8 cellular contexts compared by ENCODE assay signal in the genomic region with DNA sequence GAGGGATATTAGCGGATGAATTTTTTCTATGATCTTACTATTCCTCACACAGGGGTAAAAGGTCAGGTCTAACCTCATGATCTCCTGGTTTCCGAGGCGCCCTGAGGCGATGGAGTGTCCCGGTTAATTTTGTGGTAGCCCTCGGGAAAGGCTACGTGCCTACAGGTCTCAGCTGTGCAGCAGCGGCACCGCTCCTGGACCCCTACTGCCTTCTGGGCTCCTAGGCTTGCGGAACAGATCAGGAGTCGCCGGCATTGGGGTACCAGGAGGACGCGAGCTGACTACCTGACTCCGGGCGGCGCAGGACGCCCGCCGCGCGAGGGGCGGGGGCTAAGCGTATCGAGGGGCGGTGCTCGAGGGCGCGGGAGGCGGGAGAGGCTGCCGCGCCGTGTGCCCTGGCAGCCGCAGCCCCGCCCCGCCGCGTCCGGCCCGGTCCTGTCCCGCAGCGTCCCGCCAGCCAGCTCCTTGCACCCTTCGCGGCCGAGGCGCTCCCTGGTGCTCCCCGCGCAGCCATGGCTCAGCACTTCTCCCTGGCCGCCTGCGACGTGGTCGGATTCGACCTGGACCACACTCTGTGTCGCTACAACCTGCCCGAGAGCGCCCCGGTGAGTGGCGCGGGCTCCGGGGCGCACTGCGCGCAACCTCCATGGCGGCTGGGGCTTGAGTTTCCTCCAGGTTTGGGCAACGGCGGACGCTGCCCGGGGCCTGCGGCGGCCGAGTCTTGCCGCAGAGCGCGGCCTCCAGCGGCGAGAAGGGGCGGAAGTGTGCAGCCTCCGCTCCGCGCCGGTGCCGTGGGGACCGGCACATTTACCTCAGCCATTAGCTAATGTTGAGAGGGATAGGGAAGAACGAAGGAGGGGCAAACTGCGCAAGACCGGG. TPM values are rescaled to one million over a fixed set of nuclear protein-coding genes. Genes with fewer than 3 reads are reported as not detected.
DNase-seq lines count a peak whose midpoint lies in the region; ATAC-seq and TF ChIP-seq lines count a peak whose summit lies in the region.

TSS of gene NT5DC1 (plus strand) at position 435 of the 879 bp plus-strand sequence. CDS start at position 513, 78 bp downstream.

- peak within 1 kb of the TSS; percentile 17 to 87; a peak in 3 of 4 replicates for H4K8ac ChIP-seq in IMR-90 (ENCODE audit: low read depth in 2 of 2, low read length in 2 of 2)

- no peaks in the 10 kb centered on the region for H4K20me1 ChIP-seq in IMR-90 (ENCODE audit: insufficient read depth, low read length)

- dilution Hi-C loops in IMR-90 (cut with HindIII; ENCODE audit: low sequenced_read_pairs, unreplicated experiment) = no loop called here

- CTCF ChIA-PET in IMR-90 (lab: Yijun Ruan, JAX) (interaction anchor here (0.6 to 1.5 kb wide), 5 partner anchors 10 to 433 kb away, joined by 3 to 11 read pairs (median 3); no protein-coding TSS in a partner anchor), Panc1 (lab: Charles Lee) (interaction anchor here (0.7 to 1.1 kb wide), 3 partner anchors 40 to 92 kb away, joined by 4 to 5 read pairs (median 5); partner anchors contain the start of gene FRK)

- peak; percentile 75 for DNase-seq in DMS79 (lab: John Stamatoyannopoulos, UW)
- peak; percentile 67 for DNase-seq in IMR-90
- DNase-seq in Panc1 (ENCODE audit: low read depth, low spot score) = peak; percentile 67
- DNase-seq in activated T-cell treated with anti-CD3 and anti-CD28 coated beads, Interleukin-2, amount 50 U/mL, for 72 hours = peak; percentile 89 to 91
- peak; percentile 66 for DNase-seq in fibroblast of gingiva (ENCODE audit: low read depth)
- DNase-seq in naive thymus-derived CD8-positive, alpha-beta T cell = peak; percentile 73 to 89 (median 82)
- peak; percentile 82 for DNase-seq in stimulated activated naive CD4-positive, alpha-beta T cell treated with Interleukin-2 at 50 U/mL for 16 hours (lab: John Stamatoyannopoulos, UW)

- H2BK20ac ChIP-seq in IMR-90 (ENCODE audit: low read depth, low read length) = peak within 1 kb of the TSS; percentile 64; the same call in 1 of the 2 replicates

- peak within 1 kb of the TSS; percentile 44 for H4K5ac ChIP-seq in IMR-90 (ENCODE audit: low read depth, low read length)

- peaks cover 0 to 6% of the 10 kb centered on the region in 2 donors for H3K9me3 Mint-ChIP-seq in activated T-cell treated with anti-CD3 and anti-CD28 coated beads, Interleukin-2, amount 50 U/mL, for 72 hours
- peaks cover 0 to 12% (median 4%) of the 10 kb centered on the region in 9 donors for H3K9me3 Mint-ChIP-seq in naive thymus-derived CD8-positive, alpha-beta T cell

- peak within 1 kb of the TSS; percentile 90 for H2AK9ac ChIP-seq in IMR-90 (replicated peaks; ENCODE audit: low read depth, low read length, poor library complexity)

- peak within 1 kb of the TSS; percentile 81 for H3K23ac ChIP-seq in IMR-90 (ENCODE audit: low read depth, low read length)

- H3K14ac ChIP-seq in IMR-90 (replicated peaks; ENCODE audit: low read depth, low read length) = peak within 1 kb of the TSS; percentile 71

- peak within 1 kb of the TSS; percentile 77; the same call in 1 of the 2 replicates for H2AK5ac ChIP-seq in IMR-90 (ENCODE audit: low read depth, low read length)

- no peak; the same call in none of the 2 replicates for TF ChIP-seq CTCF in IMR-90 (conservative IDR thresholded peaks at IDR 0.05; ENCODE audit: low read depth, low read length)
- TF ChIP-seq CTCF in Panc1 (IDR thresholded peaks at IDR 0.05) = peak; percentile 61

- no TSS peak for BruUV-seq in IMR-90 (replicated peaks; lab: Mats Ljungman, UMichigan)
- no TSS peak for BruUV-seq in Panc1 (replicated peaks; lab: Mats Ljungman, UMichigan)

- H3K9ac ChIP-seq in IMR-90 (ENCODE audit: low read depth, low read length) = peak within 1 kb of the TSS; percentile 81

- H3K4me2 ChIP-seq in IMR-90 (ENCODE audit: low read depth, low read length) = peak within 1 kb of the TSS; percentile 96

- H3K36me3 Mint-ChIP-seq in activated T-cell treated with anti-CD3 and anti-CD28 coated beads, Interleukin-2, amount 50 U/mL, for 72 hours (ENCODE audit: insufficient read depth in 2 of 2) = peaks cover 0 to 2% of the 10 kb centered on the region in 2 donors
- H3K36me3 Mint-ChIP-seq in naive thymus-derived CD8-positive, alpha-beta T cell = peaks cover 0 to 5% (median 2%) of the 10 kb centered on the region in 3 donors

- peak within 1 kb of the TSS; percentile 72 for H2BK5ac ChIP-seq in IMR-90 (ENCODE audit: low read depth, low read length, poor library complexity, severe bottlenecking)

- peak within 1 kb of the TSS; percentile 69 to 94 for H3K4me3 Mint-ChIP-seq in activated T-cell treated with anti-CD3 and anti-CD28 coated beads, Interleukin-2, amount 50 U/mL, for 72 hours
- H3K4me3 Mint-ChIP-seq in naive thymus-derived CD8-positive, alpha-beta T cell = peak within 1 kb of the TSS; percentile 90 to 99 (median 96)

- TF ChIP-seq RAD21 in IMR-90 (IDR thresholded peaks at IDR 0.05; ENCODE audit: low read length) = peak; percentile 22; the same call in 1 of the 2 replicates

- H3K27ac Mint-ChIP-seq in activated T-cell treated with anti-CD3 and anti-CD28 coated beads, Interleukin-2, amount 50 U/mL, for 72 hours = peak within 1 kb of the TSS; percentile 51
- H3K27ac Mint-ChIP-seq in naive thymus-derived CD8-positive, alpha-beta T cell = peak within 1 kb of the TSS; percentile 87 to 96 (median 94)

- no peak; the same call in 1 of the 2 replicates for TF ChIP-seq POLR2A in IMR-90 (IDR thresholded peaks at IDR 0.05; ENCODE audit: low read depth, low read length)

- H3K27ac ChIP-seq in IMR-90 (ENCODE audit: insufficient read depth, low read length) (peak within 1 kb of the TSS; percentile 73), Panc1 (ENCODE audit: low read length) (peak within 1 kb of the TSS; percentile 91)

- H3K4ac ChIP-seq in IMR-90 (ENCODE audit: low read depth, low read length) = peak within 1 kb of the TSS; percentile 80

- H2BK120ac ChIP-seq in IMR-90 (ENCODE audit: low read depth, low read length) = peak within 1 kb of the TSS; percentile 81

- peak within 1 kb of the TSS; percentile 28 for H3K18ac ChIP-seq in IMR-90 (ENCODE audit: low read depth, low read length)

- H4K91ac ChIP-seq in IMR-90 (ENCODE audit: insufficient read depth, low read depth, low read length) = peak within 1 kb of the TSS; percentile 75

- intact Hi-C loops in IMR-90 (cut with micrococcal nuclease) (no loop called here), Panc1 (cut with micrococcal nuclease; ENCODE audit: unreplicated experiment) (no loop called here)

- H3K9me3 ChIP-seq in IMR-90 (ENCODE audit: control insufficient read depth, insufficient read depth, low read length) (peaks cover 4% of the 10 kb centered on the region), Panc1 (ENCODE audit: control insufficient read depth, insufficient read depth, low read depth, low read length) (peaks cover 11% of the 10 kb centered on the region; the same call in 1 of the 2 replicates)

- peak within 1 kb of the TSS; percentile 100 for H2AFZ ChIP-seq in IMR-90 (replicated peaks; ENCODE audit: low read length, poor library complexity)

- H3K36me3 ChIP-seq in IMR-90 (ENCODE audit: control insufficient read depth, insufficient read depth, low read length) (no peaks in the 10 kb centered on the region), Panc1 (ENCODE audit: control insufficient read depth, insufficient read depth, low read length) (no peaks in the 10 kb centered on the region)

- H3K9me1 ChIP-seq in IMR-90 (ENCODE audit: insufficient read depth, low read length) = no peaks in the 10 kb centered on the region

- POLR2A ChIA-PET in IMR-90 (lab: Charles Lee; ENCODE audit: unreplicated experiment) (interaction anchor here (1.1 kb wide), 1 partner anchor 92 kb away, joined by 4 read pairs; no protein-coding TSS in a partner anchor), Panc1 (lab: Charles Lee) (interaction anchor here (0.6 to 0.8 kb wide), 6 partner anchors 9 to 1027 kb away, joined by 3 to 9 read pairs (median 4); partner anchors contain the start of gene FRK)
- POLR2A ChIA-PET in naive thymus-derived CD8-positive, alpha-beta T cell (lab: Charles Lee) = interaction anchor here (0.7 to 2.3 kb wide), 7 partner anchors 11 to 580 kb away, joined by 3 to 24 read pairs (median 5); partner anchors contain the start of genes KPNA5, TSPYL1 and TSPYL4

- H3K27me3 ChIP-seq in IMR-90 (ENCODE audit: control insufficient read depth, insufficient read depth, low read length) = no peaks in the 10 kb centered on the region
- no peaks in the 10 kb centered on the region; the same call in 1 of the 2 replicates for H3K27me3 ChIP-seq in Panc1 (ENCODE audit: control insufficient read depth, insufficient read depth, low read length)

- peak within 1 kb of the TSS; percentile 57; the same call in 1 of the 2 replicates for H3K56ac ChIP-seq in IMR-90 (ENCODE audit: extremely low read depth, insufficient read depth, low read length)

- H3K79me1 ChIP-seq in IMR-90 (ENCODE audit: low read depth in 1 of 2, low read length in 2 of 2) = peaks cover 18 to 20% of the 10 kb centered on the region in 2 experiments; a peak in 3 of 4 replicates

- peaks cover 13% of the 10 kb centered on the region for H3K4me1 ChIP-seq in IMR-90 (ENCODE audit: control insufficient read depth, insufficient read depth, low read length)
- H3K4me1 ChIP-seq in Panc1 (ENCODE audit: control insufficient read depth, insufficient read depth, low read length) = peaks cover 18% of the 10 kb centered on the region

- H3K27me3 Mint-ChIP-seq in activated T-cell treated with anti-CD3 and anti-CD28 coated beads, Interleukin-2, amount 50 U/mL, for 72 hours (ENCODE audit: low read depth) = peaks cover 5% of the 10 kb centered on the region
- H3K27me3 Mint-ChIP-seq in naive thymus-derived CD8-positive, alpha-beta T cell = no peaks in the 10 kb centered on the region

- H3K4me1 Mint-ChIP-seq in activated T-cell treated with anti-CD3 and anti-CD28 coated beads, Interleukin-2, amount 50 U/mL, for 72 hours (ENCODE audit: low read depth) = peaks cover 58% of the 10 kb centered on the region
- H3K4me1 Mint-ChIP-seq in naive thymus-derived CD8-positive, alpha-beta T cell = peaks cover 22 to 63% (median 55%) of the 10 kb centered on the region in 4 donors

- ATAC-seq in GM21529 (IDR thresholded peaks at IDR 0.05; ENCODE audit: unreplicated experiment) (peak; percentile 88), IMR-90 (ENCODE audit: low read depth) (peak; percentile 96), Panc1 (peak; percentile 99)
- ATAC-seq in activated T-cell treated with anti-CD3 and anti-CD28 coated beads, Interleukin-2, amount 50 U/mL, for 72 hours (replicated peaks in 1 of 2) = peak; percentile 93 to 94
- ATAC-seq in naive thymus-derived CD8-positive, alpha-beta T cell = peak; percentile 90

- H3K4me3 ChIP-seq in IMR-90 (ENCODE audit: insufficient read depth, low read depth, low read length) (peak within 1 kb of the TSS; percentile 89), Panc1 (ENCODE audit: low read depth in 2 of 2, low read length in 2 of 2) (peak within 1 kb of the TSS; percentile 79 to 88)

- in situ Hi-C loops in IMR-90 (cut with MboI; ENCODE audit: low sequenced_read_pairs) = no loop called here
- in situ Hi-C loops in Panc1 (cut with HindIII; ENCODE audit: low pct_unique_long_range_greater_than_20kb, low sequenced_read_pairs) = no loop called here

- peak within 1 kb of the TSS; percentile 53; the same call in 2 of the 3 replicates for H2BK15ac ChIP-seq in IMR-90 (ENCODE audit: low read depth, low read length)

- WGBS in IMR-90 (ENCODE audit: extremely low coverage in 2 of 2, insufficient read length in 1 of 2), 2 experiments = 1% methylated on average over 34 of the region's 87 CpGs; no CpG with 5 or more reads in 1 of the 2 experiments

RNA-seq across cellular contexts. Expression of gene NT5DC1, which starts in this region (rescaled TPM):
- total RNA-seq in IMR-90 (2012; rRNA removed) (7.5 and 11.7 TPM in 2 replicates), Panc1 (2021; ENCODE audit: unreplicated experiment) (79.1 TPM)
- polyA plus RNA-seq in IMR-90 (2012; rRNA removed) = 12.0 and 16.8 TPM in 2 replicates
- 6.8 and 12.6 TPM in 2 replicates for polyA plus RNA-seq in IMR-90 (2012; cell fraction: cytosol; rRNA removed)
- 4.9 and 12.9 TPM in 2 replicates for polyA plus RNA-seq in IMR-90 (2012; cell fraction: nucleus; rRNA removed; ENCODE audit: low replicate concordance)
- polyA plus RNA-seq in Panc1 (2012; ENCODE audit: insufficient read length) = 66.4 TPM
- 10 to 100 TPM; 49.2 to 55.8 TPM for total RNA-seq in activated T-cell treated with anti-CD3 and anti-CD28 coated beads, Interleukin-2, amount 50 U/mL, for 72 hours
- total RNA-seq in naive thymus-derived CD8-positive, alpha-beta T cell = 10 to 100 TPM; 47.8 to 48.8 TPM
- polyA plus RNA-seq in naive thymus-derived CD8-positive, alpha-beta T cell = 10 to 100 TPM; 61.2 to 84.2 (median 67.2) TPM

Comparison
In these comparisons a context has a peak if more than half of its experiments do, and no peak if none do; other contexts are left out.
1. Peak in every context shown above with its lines: DNase-seq, ATAC-seq, H3K4me3 ChIP-seq and H3K27ac ChIP-seq.